ENCODE assay signal across 12 cellular contexts in the genomic region with DNA sequence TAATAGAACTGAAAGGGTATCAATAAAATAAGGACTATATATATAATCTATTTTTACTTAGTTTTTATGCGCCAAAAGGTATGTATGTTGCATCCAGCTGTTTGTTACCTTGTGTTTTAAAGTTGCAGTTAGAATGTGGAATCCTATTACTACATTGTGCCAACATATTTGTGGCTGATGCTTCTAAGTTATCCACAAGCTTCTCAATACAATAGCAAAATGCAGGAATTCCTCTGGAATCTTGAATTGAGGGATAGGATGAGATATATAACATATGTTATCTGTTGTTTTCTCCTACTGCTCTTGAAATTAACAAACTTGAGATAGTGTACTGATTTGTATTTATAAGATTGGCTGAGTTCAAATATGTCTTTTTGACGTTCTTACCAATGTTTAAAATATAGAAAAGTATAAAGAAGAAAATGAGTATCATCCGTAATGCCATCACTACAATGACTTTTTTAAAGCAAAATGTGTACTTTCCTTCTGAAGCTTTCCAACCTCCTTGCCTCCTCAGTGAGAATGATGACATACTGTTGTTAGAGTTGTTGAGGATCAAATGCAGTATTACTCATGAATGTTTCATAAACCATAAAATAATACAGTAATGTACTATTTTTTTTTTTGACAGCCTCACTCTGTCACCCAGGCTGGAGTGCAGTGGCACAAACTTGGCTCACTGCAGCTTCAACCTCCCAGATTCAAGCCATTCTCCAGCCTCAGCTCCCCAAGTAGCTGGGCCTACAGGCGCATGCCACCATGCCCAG. TPM values are rescaled to one million over a fixed set of nuclear protein-coding genes. Genes with fewer than 3 reads are reported as not detected.
DNase-seq lines count a peak whose midpoint lies in the region; ATAC-seq lines count a peak whose summit lies in the region.
"Had no signal": no experiment of that assay in that cellular context is flagged by ENCODE, and none has a peak within 500 bp of the region (broad histone marks: within the 10 kb centered on the region; RNA-seq: fewer than 3 reads in every experiment).

No MANE protein-coding gene starts in this region.

- H3K4me1 Mint-ChIP-seq in activated naive CD4-positive, alpha-beta T cell treated with anti-CD3 and anti-CD28 coated beads for 36 hours (ENCODE audit: low read depth), result peaks cover 84% of the 10 kb centered on the region
- peaks cover 57% of the 10 kb centered on the region for H3K4me1 Mint-ChIP-seq in T-helper 17 cell

- H3K36me3 Mint-ChIP-seq in activated naive CD4-positive, alpha-beta T cell treated with anti-CD3 and anti-CD28 coated beads for 36 hours (ENCODE audit: low read depth), result peaks cover 38% of the 10 kb centered on the region
- no peaks in the 10 kb centered on the region for H3K36me3 Mint-ChIP-seq in T-helper 17 cell (ENCODE audit: low read depth)

- H3K9me3 ChIP-seq in T-helper 17 cell (ENCODE audit: control insufficient read depth, low read length, poor library complexity, severe bottlenecking), result no peaks in the 10 kb centered on the region

- CTCF ChIA-PET in activated naive CD4-positive, alpha-beta T cell treated with anti-CD3 and anti-CD28 coated beads for 36 hours (lab: Charles Lee), result interaction anchor here (0.8 to 2.1 kb wide), 3 partner anchors 12 to 257 kb away, joined by 3 to 11 read pairs (median 3); no protein-coding TSS in a partner anchor

- intact Hi-C loops in activated naive CD4-positive, alpha-beta T cell treated with anti-CD3 and anti-CD28 coated beads for 36 hours (cut with micrococcal nuclease), result loop anchor here (10.0 kb wide), 1 partner anchor 573 kb away; no protein-coding TSS in a partner anchor

- no peak for ATAC-seq in T-helper 17 cell
- ATAC-seq in HG03565 (IDR thresholded peaks at IDR 0.05; ENCODE audit: unreplicated experiment), result no peak
- ATAC-seq in HG02798 (IDR thresholded peaks at IDR 0.05; ENCODE audit: poor library complexity, unreplicated experiment), result no peak

- no peaks in the 10 kb centered on the region for H3K9me3 Mint-ChIP-seq in activated naive CD4-positive, alpha-beta T cell treated with anti-CD3 and anti-CD28 coated beads for 36 hours

- H3K27ac Mint-ChIP-seq in activated naive CD4-positive, alpha-beta T cell treated with anti-CD3 and anti-CD28 coated beads for 36 hours, result peak overlapping the region; percentile 82
- H3K27ac Mint-ChIP-seq in T-helper 17 cell, result no peak overlapping the region

- no peaks in the 10 kb centered on the region for H3K27me3 Mint-ChIP-seq in activated naive CD4-positive, alpha-beta T cell treated with anti-CD3 and anti-CD28 coated beads for 36 hours (ENCODE audit: low read depth)
- no peaks in the 10 kb centered on the region for H3K27me3 Mint-ChIP-seq in T-helper 17 cell

- H3K4me3 Mint-ChIP-seq in activated naive CD4-positive, alpha-beta T cell treated with anti-CD3 and anti-CD28 coated beads for 36 hours, result peak overlapping the region; percentile 6
- H3K4me3 Mint-ChIP-seq in T-helper 17 cell, result peak overlapping the region; percentile 31

- DNase-seq in activated naive CD4-positive, alpha-beta T cell treated with anti-CD3 and anti-CD28 coated beads for 36 hours, result peak; percentile 34
- no peak for DNase-seq in activated naive CD4-positive, alpha-beta T cell treated with Interleukin-2 at 50 U/mL for 16 hours
- DNase-seq in T-helper 17 cell, result no peak
- DNase-seq in fibroblast of peridontal ligament (ENCODE audit: extremely low read depth), result peak; percentile 75
- DNase-seq in stromal cell of bone marrow (ENCODE audit: low read depth), result peak; percentile 72
- DNase-seq in UCSD-AML1 (lab: John Stamatoyannopoulos, UW; ENCODE audit: unreplicated experiment), result no peak
- DNase-seq: activated CD4-positive, alpha-beta T cell treated with anti-CD3 and anti-CD28 coated beads for 48 hours; left cardiac atrium; MM.1S; stimulated activated CD4-positive, alpha-beta T cell treated with anti-CD3 and anti-CD28 coated beads, Interleukin-2, amount 100 ng/mL, for 24 hours had no signal

RNA-seq across cellular contexts. Expression of gene RAP1B, which starts 6.6 kb away (rescaled TPM):
- total RNA-seq in activated naive CD4-positive, alpha-beta T cell treated with anti-CD3 and anti-CD28 coated beads for 36 hours, result 100 to 1,000 TPM; 170 TPM
- total RNA-seq in T-helper 17 cell, result 100 to 1,000 TPM; 251 to 319 TPM

Comparison
In these comparisons a context has a peak if more than half of its experiments do, and no peak if none do; other contexts are left out.
1. DNase-seq: peak in activated naive CD4-positive, alpha-beta T cell treated with anti-CD3 and anti-CD28 coated beads for 36 hours (single experiment), fibroblast of peridontal ligament (single experiment) and stromal cell of bone marrow (single experiment); none in activated naive CD4-positive, alpha-beta T cell treated with Interleukin-2 at 50 U/mL for 16 hours (single experiment), T-helper 17 cell (0 of 3) and UCSD-AML1 (single experiment).